ENCODE assay signal across 16 cellular contexts in the genomic region with DNA sequence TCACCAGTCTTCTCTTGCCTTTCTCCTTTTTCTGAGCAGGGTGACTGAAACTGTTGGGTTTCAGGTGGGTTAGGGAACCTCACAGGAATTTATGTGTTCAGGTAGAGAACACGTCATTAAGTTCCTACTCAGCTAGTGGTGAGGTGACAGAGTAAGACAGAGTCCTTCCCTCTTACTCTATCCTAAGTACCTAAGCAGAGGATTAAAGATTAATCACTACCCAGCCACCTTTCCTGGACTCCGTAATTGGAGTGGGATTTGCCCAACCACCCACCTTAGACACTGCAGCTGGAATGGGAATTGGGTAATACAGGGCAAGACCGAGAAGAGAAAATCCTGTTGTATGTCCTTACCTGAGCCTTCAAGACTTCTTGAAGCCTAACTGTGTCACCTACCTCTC.
"Had no signal": no experiment of that assay in that cellular context is flagged by ENCODE, and none has a peak within 500 bp of the region (broad histone marks: within the 10 kb centered on the region; RNA-seq: fewer than 3 reads in every experiment).

No MANE protein-coding gene starts in this region.

- DNase-seq: cortex of kidney; dorsolateral prefrontal cortex; effector CD8-positive, alpha-beta T cell; foreskin melanocyte; head of caudate nucleus; kidney; mucosa of descending colon; naive thymus-derived CD8-positive, alpha-beta T cell; posterior cingulate gyrus; right cardiac atrium; stimulated activated CD4-positive, alpha-beta T cell treated with anti-CD3 and anti-CD28 coated beads, Interleukin-2, amount 100 ng/mL, for 48 hours; stimulated activated naive CD4-positive, alpha-beta T cell treated with Interleukin-2 at 50 U/mL for 16 hours; trophoblast cell had no signal

- H3K27me3 ChIP-seq: dorsolateral prefrontal cortex, hepatocyte had no signal

- H3K4me3 ChIP-seq: dorsolateral prefrontal cortex, hepatocyte, mucosa of descending colon, smooth muscle cell had no signal

- FAIRE-seq: kidney, urothelium cell line had no signal

- H2AFZ ChIP-seq: hepatocyte had no signal

- H3K4me2 ChIP-seq: hepatocyte, smooth muscle cell had no signal

- ATAC-seq: mucosa of descending colon; naive thymus-derived CD8-positive, alpha-beta T cell; right cardiac atrium had no signal

- H3K9me3 ChIP-seq: mucosa of descending colon had no signal

- H3K27ac ChIP-seq: dorsolateral prefrontal cortex, hepatocyte had no signal
